ENCODE assay signal across 9 cellular contexts in the genomic region with DNA sequence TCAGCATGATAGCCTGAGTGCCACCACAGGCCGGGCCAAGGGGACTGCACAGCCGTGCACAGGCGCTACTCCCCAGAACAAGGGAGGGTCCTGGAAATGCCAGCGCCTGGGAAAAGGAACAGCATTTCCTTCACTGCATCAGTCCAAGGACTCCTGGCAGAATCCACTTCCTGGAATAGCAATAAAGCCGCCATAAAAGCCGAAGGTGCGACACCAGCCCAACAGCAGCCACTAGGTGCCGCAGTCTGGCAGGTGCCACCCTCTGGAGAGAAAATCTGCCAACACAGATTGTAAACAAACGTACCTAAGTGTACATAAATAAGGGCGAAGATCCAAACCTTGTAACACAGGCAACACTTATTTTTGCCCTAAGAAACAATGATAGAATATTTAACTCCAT. TPM values are rescaled to one million over a fixed set of nuclear protein-coding genes. Genes with fewer than 3 reads are reported as not detected.
DNase-seq lines count a peak whose midpoint lies in the region; TF ChIP-seq lines count a peak whose summit lies in the region.
"Had no signal": no experiment of that assay in that cellular context is flagged by ENCODE, and none has a peak within 500 bp of the region (broad histone marks: within the 10 kb centered on the region; RNA-seq: fewer than 3 reads in every experiment).

No MANE protein-coding gene starts in this region.

- H3K36me3 ChIP-seq in mammary epithelial cell (ENCODE audit: insufficient read depth, low read length), result no peaks in the 10 kb centered on the region
- H3K36me3 ChIP-seq in transverse colon, result no peaks in the 10 kb centered on the region

- peaks cover 3% of the 10 kb centered on the region for H4K20me1 ChIP-seq in mammary epithelial cell (ENCODE audit: insufficient read depth, low read length)

- H3K9ac ChIP-seq in mammary epithelial cell (ENCODE audit: insufficient read depth, low read length), result no peak overlapping the region

- peaks cover 1% of the 10 kb centered on the region for H3K27me3 Mint-ChIP-seq in endothelial cell (ENCODE audit: unreplicated experiment)
- H3K27me3 Mint-ChIP-seq: progenitor cell of endocrine pancreas had no signal

- DNase-seq in T47D (ENCODE audit: low read depth in 1 of 2, low spot score in 1 of 2) (peak; percentile 77 to 89), mammary epithelial cell (no peak), NCI-H2029 treated with DMSO at 0.1 percent for 48 hours (lab: John Stamatoyannopoulos, UW) (peak; percentile 83), endothelial cell (ENCODE audit: low spot score) (no peak), transverse colon (peak; percentile 90), midbrain (lab: John Stamatoyannopoulos, UW) (no peak), GDM1 (lab: John Stamatoyannopoulos, UW) (no peak)
- DNase-seq in activated naive CD4-positive, alpha-beta T cell treated with Interleukin-2 at 50 U/mL for 16 hours, result no peak

- intact Hi-C loops in mammary epithelial cell (cut with micrococcal nuclease) (no loop called here), transverse colon (cut with DNase I; ENCODE audit: low total_unique reads) (no loop called here)

- H3K4me3 ChIP-seq in mammary epithelial cell (replicated peaks in 1 of 3; ENCODE audit: insufficient read depth in 1 of 3, low read depth in 2 of 3, low read length in 3 of 3), result no peak overlapping the region
- H3K4me3 ChIP-seq in transverse colon, result no peak overlapping the region

- CTCF ChIA-PET in mammary epithelial cell (lab: Charles Lee; ENCODE audit: low non-redundant PET), result no interaction called here

- TF ChIP-seq EP300 in transverse colon (IDR thresholded peaks at IDR 0.05; ENCODE audit: low read depth), result no peak

- H3K4me2 ChIP-seq in mammary epithelial cell (ENCODE audit: insufficient read depth, low read depth, low read length), result no peak overlapping the region

- peaks cover 35% of the 10 kb centered on the region for H3K4me1 Mint-ChIP-seq in endothelial cell (ENCODE audit: unreplicated experiment)

- peak overlapping the region; percentile 20 for H3K27ac Mint-ChIP-seq in endothelial cell (ENCODE audit: unreplicated experiment)
- H3K27ac Mint-ChIP-seq: progenitor cell of endocrine pancreas had no signal

- H3K36me3 Mint-ChIP-seq in endothelial cell (ENCODE audit: low read depth, unreplicated experiment), result no peaks in the 10 kb centered on the region

- in situ Hi-C loops in T47D (cut with HindIII; ENCODE audit: low pct_unique_long_range_greater_than_20kb, low sequenced_read_pairs) (no loop called here), mammary epithelial cell (cut with MboI; ENCODE audit: low sequenced_read_pairs in 2 of 2) (no loop called here), transverse colon (cut with MboI; ENCODE audit: low pct_ligation_motif_present in 1 of 4, low pct_unique_long_range_greater_than_20kb in 1 of 4, low sequenced_read_pairs in 3 of 4) (no loop called here)

- peaks cover 47% of the 10 kb centered on the region for H3K4me1 ChIP-seq in mammary epithelial cell (ENCODE audit: insufficient read depth, low read length)
- peaks cover 44 to 94% (median 82%) of the 10 kb centered on the region in 4 donors for H3K4me1 ChIP-seq in transverse colon

- H3K9me3 Mint-ChIP-seq in endothelial cell (ENCODE audit: unreplicated experiment), result no peaks in the 10 kb centered on the region

- no peak for TF ChIP-seq POLR2A in transverse colon (IDR thresholded peaks at IDR 0.05)

- no TSS peak for BruUV-seq in mammary epithelial cell (replicated peaks; lab: Mats Ljungman, UMichigan)

- H3K4me3 Mint-ChIP-seq in endothelial cell (ENCODE audit: unreplicated experiment), result no peak overlapping the region

- dilution Hi-C loops in mammary epithelial cell (cut with HindIII; ENCODE audit: low sequenced_read_pairs), result no loop called here

- no peak overlapping the region for H2AFZ ChIP-seq in mammary epithelial cell (ENCODE audit: low read depth, low read length)

- H3K9me3 ChIP-seq in mammary epithelial cell (replicated peaks; ENCODE audit: insufficient read depth, low read length) (no peaks in the 10 kb centered on the region), transverse colon (no peaks in the 10 kb centered on the region)

- TF ChIP-seq CTCF in mammary epithelial cell (conservative IDR thresholded peaks at IDR 0.05 in 1 of 2, IDR thresholded peaks at IDR 0.05 in 1 of 2; ENCODE audit: extremely low read depth in 1 of 2, insufficient read depth in 1 of 2, low read depth in 1 of 2, low read length in 2 of 2) (no peak), endothelial cell (IDR thresholded peaks at IDR 0.05; ENCODE audit: unreplicated experiment) (no peak), transverse colon (IDR thresholded peaks at IDR 0.05) (peak; percentile 53 to 83 (median 66))

- H3K27me3 ChIP-seq in mammary epithelial cell (ENCODE audit: insufficient read depth, low read length) (no peaks in the 10 kb centered on the region), transverse colon (no peaks in the 10 kb centered on the region)

- 100% methylated on average over 10 of the region's 10 CpGs for WGBS in mammary epithelial cell (ENCODE audit: low coverage, missing lambda C conversion rate)
- 24 to 51% methylated on average over 2 to 10 of the region's 10 CpGs for WGBS in transverse colon (ENCODE audit: low coverage in 1 of 2), 2 donors

- H3K27ac ChIP-seq in mammary epithelial cell (ENCODE audit: insufficient read depth, low read depth, low read length), result no peak overlapping the region
- peak overlapping the region; percentile 66 to 81 (median 76) for H3K27ac ChIP-seq in transverse colon

- peaks cover 99% of the 10 kb centered on the region for H3K79me2 ChIP-seq in mammary epithelial cell (ENCODE audit: insufficient read depth, low read length)

RNA-seq across cellular contexts. Expression of gene VOPP1, which starts 22.3 kb away (rescaled TPM):
- total RNA-seq in mammary epithelial cell (10 to 100 TPM; 43.2 to 65.3 TPM), endothelial cell (ENCODE audit: unreplicated experiment) (54.2 TPM), transverse colon (10 to 100 TPM; 22.1 to 79.2 (median 73.9) TPM)
- 52.1 TPM for polyA plus RNA-seq in mammary epithelial cell
- 79.0 TPM for polyA minus RNA-seq in mammary epithelial cell

Comparison
In these comparisons a context has a peak if more than half of its experiments do, and no peak if none do; other contexts are left out.
1. DNase-seq: peak in T47D (2 of 2), NCI-H2029 treated with DMSO at 0.1 percent for 48 hours (single experiment) and transverse colon (single experiment); none in mammary epithelial cell (single experiment), endothelial cell (single experiment), midbrain (single experiment), GDM1 (single experiment) and activated naive CD4-positive, alpha-beta T cell treated with Interleukin-2 at 50 U/mL for 16 hours (single experiment).
2. CTCF ChIP-seq: peak in transverse colon (5 of 5); none in mammary epithelial cell (0 of 2) and endothelial cell (single experiment).